In the genomic region with DNA sequence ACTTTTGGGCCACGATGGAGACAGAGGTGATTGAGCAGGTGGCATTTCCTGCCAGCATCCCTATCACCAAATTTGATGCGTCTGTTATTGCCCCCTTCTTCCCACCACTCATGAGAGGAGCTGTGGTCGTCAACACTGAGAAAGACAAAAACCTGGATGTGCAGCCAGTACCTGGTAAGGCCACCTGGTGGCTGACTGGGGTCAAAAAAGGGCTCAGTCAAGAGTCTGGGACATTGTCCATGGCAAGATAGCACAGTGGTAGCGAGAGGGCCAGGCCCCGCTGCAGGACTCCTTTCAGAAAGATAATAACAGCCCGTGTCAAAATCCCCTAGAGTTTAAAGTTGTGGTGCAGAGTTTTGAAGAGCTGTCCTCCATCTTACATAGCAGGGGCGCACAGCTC, we compare ENCODE assay signal across 17 cellular contexts. TPM values are rescaled to one million over a fixed set of nuclear protein-coding genes. Genes with fewer than 3 reads are reported as not detected.
DNase-seq lines count a peak whose midpoint lies in the region; TF ChIP-seq lines count a peak whose summit lies in the region.
"Had no signal": no experiment of that assay in that cellular context is flagged by ENCODE, and none has a peak within 500 bp of the region (broad histone marks: within the 10 kb centered on the region; RNA-seq: fewer than 3 reads in every experiment).

No MANE protein-coding gene starts in this region.

- no peaks in the 10 kb centered on the region for H3K27me3 Mint-ChIP-seq in Caco-2 (ENCODE audit: insufficient read depth, unreplicated experiment)
- H3K27me3 Mint-ChIP-seq in endothelial cell (ENCODE audit: unreplicated experiment), result peaks cover 3% of the 10 kb centered on the region
- H3K27me3 Mint-ChIP-seq: naive B cell had no signal

- H3K9me3 ChIP-seq in A673 (ENCODE audit: low read depth, low read length, poor library complexity, severe bottlenecking), result no peaks in the 10 kb centered on the region
- no peaks in the 10 kb centered on the region for H3K9me3 ChIP-seq in Caco-2
- H3K9me3 ChIP-seq: MG63 had no signal

- POLR2A ChIA-PET in A673 (lab: Charles Lee; ENCODE audit: low non-redundant PET) (no interaction called here), Caco-2 (lab: Charles Lee) (no interaction called here)

- H3K4me1 ChIP-seq in A673 (ENCODE audit: insufficient read depth, low read length, poor library complexity, severe bottlenecking), result peaks cover 29% of the 10 kb centered on the region
- H3K4me1 ChIP-seq in Caco-2, result no peaks in the 10 kb centered on the region

- H3K36me3 ChIP-seq in A673 (ENCODE audit: insufficient read depth, low read length, poor library complexity, severe bottlenecking), result peaks cover 80% of the 10 kb centered on the region
- peaks cover 16% of the 10 kb centered on the region for H3K36me3 ChIP-seq in Caco-2 (ENCODE audit: control insufficient read depth, insufficient read depth, low read length)

- no peak for TF ChIP-seq CTCF in A673 (conservative IDR thresholded peaks at IDR 0.05; ENCODE audit: low read depth, low read length)
- peak; percentile 29 to 71 for TF ChIP-seq CTCF in Caco-2 (IDR thresholded peaks at IDR 0.05; ENCODE audit: insufficient read depth in 1 of 2, low read depth in 1 of 2, low read length in 1 of 2, severe bottlenecking in 1 of 2, unreplicated experiment in 1 of 2)
- TF ChIP-seq CTCF in endothelial cell (IDR thresholded peaks at IDR 0.05; ENCODE audit: unreplicated experiment), result peak; percentile 44

- BruUV-seq in A673 (replicated peaks; lab: Mats Ljungman, UMichigan) (no TSS peak), Caco-2 (replicated peaks; lab: Mats Ljungman, UMichigan) (no TSS peak)

- intact Hi-C loops in A673 (cut with micrococcal nuclease; ENCODE audit: unreplicated experiment) (no loop called here), Caco-2 (cut with micrococcal nuclease; ENCODE audit: unreplicated experiment) (loop anchor here (2.0 to 5.0 kb wide), 2 partner anchors 77 to 172 kb away; no protein-coding TSS in a partner anchor)

- peak overlapping the region; percentile 59 for H3K27ac ChIP-seq in A673 (ENCODE audit: low read depth, low read length, poor library complexity, severe bottlenecking)

- CTCF ChIA-PET in A673 (lab: Charles Lee), result no interaction called here
- CTCF ChIA-PET in Caco-2 (lab: Charles Lee), result interaction anchor here (0.7 to 1.4 kb wide), 5 partner anchors 11 to 211 kb away, joined by 3 to 8 read pairs (median 3); no protein-coding TSS in a partner anchor

- DNase-seq in A673 (ENCODE audit: low spot score) (no peak), Caco-2 (peak in 1 of 2 experiments; percentile 53), NCI-H69 (lab: John Stamatoyannopoulos, UW) (peak; percentile 5), endothelial cell (ENCODE audit: low spot score) (no peak), GOT3 (lab: John Stamatoyannopoulos, UW) (no peak), SW480 (ENCODE audit: low spot score) (no peak), NCI-H1417 treated with DMSO at 0.1 percent for 48 hours (lab: John Stamatoyannopoulos, UW) (no peak)
- no peak for DNase-seq in stimulated activated CD4-positive, alpha-beta T cell treated with anti-CD3 and anti-CD28 coated beads, Interleukin-4, amount 100 ng/mL, for 24 hours
- DNase-seq: activated CD8-positive, alpha-beta memory T cell treated with anti-CD3 and anti-CD28 coated beads, Interleukin-2, amount 50 U/mL, for 48 hours; activated naive CD4-positive, alpha-beta T cell treated with anti-CD3 and anti-CD28 coated beads for 36 hours; C1 segment of cervical spinal cord; effector CD4-positive, alpha-beta T cell; MG63; naive B cell; NCI-H2107; substantia nigra had no signal

- H3K4me3 ChIP-seq in A673 (ENCODE audit: low read depth, low read length, poor library complexity, severe bottlenecking) (no peak overlapping the region), Caco-2 (ENCODE audit: low read depth, low read length) (no peak overlapping the region)
- H3K4me3 ChIP-seq: MG63 had no signal

- H3K27ac Mint-ChIP-seq in Caco-2 (ENCODE audit: unreplicated experiment) (no peak overlapping the region), endothelial cell (ENCODE audit: unreplicated experiment) (no peak overlapping the region)
- H3K27ac Mint-ChIP-seq: activated naive CD4-positive, alpha-beta T cell treated with anti-CD3 and anti-CD28 coated beads for 36 hours had no signal

- H3K4me3 Mint-ChIP-seq in Caco-2 (ENCODE audit: unreplicated experiment) (no peak overlapping the region), endothelial cell (ENCODE audit: unreplicated experiment) (no peak overlapping the region)
- H3K4me3 Mint-ChIP-seq: activated naive CD4-positive, alpha-beta T cell treated with anti-CD3 and anti-CD28 coated beads for 36 hours; naive B cell had no signal

- H3K9me3 Mint-ChIP-seq in Caco-2 (ENCODE audit: unreplicated experiment) (no peaks in the 10 kb centered on the region), endothelial cell (ENCODE audit: unreplicated experiment) (no peaks in the 10 kb centered on the region)
- H3K9me3 Mint-ChIP-seq: activated naive CD4-positive, alpha-beta T cell treated with anti-CD3 and anti-CD28 coated beads for 36 hours; naive B cell had no signal

- H3K4me1 Mint-ChIP-seq in Caco-2 (ENCODE audit: low read depth, unreplicated experiment), result no peaks in the 10 kb centered on the region
- H3K4me1 Mint-ChIP-seq in endothelial cell (ENCODE audit: unreplicated experiment), result peaks cover 11% of the 10 kb centered on the region

- H3K36me3 Mint-ChIP-seq in Caco-2 (ENCODE audit: insufficient read depth, unreplicated experiment) (peaks cover 69% of the 10 kb centered on the region), endothelial cell (ENCODE audit: low read depth, unreplicated experiment) (peaks cover 51% of the 10 kb centered on the region)

- H3K27me3 ChIP-seq in A673 (replicated peaks; ENCODE audit: insufficient read depth, low read depth, low read length, poor library complexity) (no peaks in the 10 kb centered on the region), Caco-2 (replicated peaks; ENCODE audit: control insufficient read depth, insufficient read depth, low read length) (no peaks in the 10 kb centered on the region)
- H3K27me3 ChIP-seq: MG63 had no signal

RNA-seq across cellular contexts. Expression of a gene that starts 40.8 kb away (rescaled TPM):
- total RNA-seq in A673 (2021), result not detected in 2 replicates
- 5.8 and 8.2 TPM in 2 replicates for total RNA-seq in Caco-2 (2022)
- total RNA-seq in endothelial cell (ENCODE audit: unreplicated experiment), result 2.7 TPM
- total RNA-seq: renal cortical epithelial cell had no signal

RNA-seq across cellular contexts. Expression of a gene that starts 45.0 kb away (rescaled TPM):
- total RNA-seq in A673 (2021), result 52.6 and 55.6 TPM in 2 replicates
- 43.8 and 49.5 TPM in 2 replicates for total RNA-seq in Caco-2 (2022)
- total RNA-seq in endothelial cell (ENCODE audit: unreplicated experiment), result 55.7 TPM

RNA-seq across cellular contexts. Expression of a gene that starts 45.1 kb away (rescaled TPM):
- total RNA-seq in A673 (2021), result 7.3 and 7.5 TPM in 2 replicates
- total RNA-seq in Caco-2 (2022), result 3.0 and 4.3 TPM in 2 replicates
- 3.5 TPM for total RNA-seq in endothelial cell (ENCODE audit: unreplicated experiment)
